ENCODE assay signal across 2 cellular contexts in genomic region chr15:52546031-52546751, GRCh38.
A peak's percentile ranks its signal among the peaks of the same experiment; 100 is the strongest.
TF ChIP-seq lines count a peak whose summit lies in the region.

No MANE protein-coding gene starts in this region.

TF ChIP-seq in GM12891, 5 proteins besides CTCF, POLR2A, EP300 and RAD21:
- TF ChIP-seq POLR2AphosphoS5 (IDR thresholded peaks at IDR 0.05; ENCODE audit: low read depth, low read length) = peak; percentile 74; the same call in 1 of the 2 replicates
- no peak for TF ChIP-seq SPI1 (IDR thresholded peaks at IDR 0.05; ENCODE audit: low read depth, low read length)

TF ChIP-seq in HepG2, 621 proteins besides CTCF, POLR2A, EP300 and RAD21:
- TF ChIP-seq RBM22 (optimal IDR thresholded peaks at IDR 0.05; ENCODE audit: low read length) (peak; percentile 82), GABPB1 (CRISPR knock-in tag; IDR thresholded peaks at IDR 0.05) (no peak), PAF1 (CRISPR knock-in tag; IDR thresholded peaks at IDR 0.05) (0 out of 2 replicates have a peak, but pooled peaks have one; percentile 44), ZNF776 (CRISPR knock-in tag; IDR thresholded peaks at IDR 0.05) (peak; percentile 41; the same call in 1 of the 2 replicates), POLR2G (IDR thresholded peaks at IDR 0.05; ENCODE audit: low read depth, low read length) (peak; percentile 57), HIVEP1 (CRISPR knock-in tag; IDR thresholded peaks at IDR 0.05) (0 out of 2 replicates have a peak, but pooled peaks have one; percentile 25), ZFP91 (CRISPR knock-in tag; IDR thresholded peaks at IDR 0.05; ENCODE audit: borderline replicate concordance) (0 out of 2 replicates have a peak, but pooled peaks have one; percentile 26), AGO2 (optimal IDR thresholded peaks at IDR 0.05; ENCODE audit: low read depth, low read length) (peak; percentile 90), ZNF225 (CRISPR knock-in tag; IDR thresholded peaks at IDR 0.05) (0 out of 2 replicates have a peak, but pooled peaks have one; percentile 23), SSRP1 (CRISPR knock-in tag; IDR thresholded peaks at IDR 0.05) (peak; percentile 40; the same call in 1 of the 2 replicates), TAF1 (CRISPR knock-in tag; IDR thresholded peaks at IDR 0.05) (no peak), ZNF451 (CRISPR knock-in tag; IDR thresholded peaks at IDR 0.05) (no peak), GATA4 (IDR thresholded peaks at IDR 0.05; ENCODE audit: borderline replicate concordance, low read depth) (0 out of 2 replicates have a peak, but pooled peaks have one; percentile 24), MXD1 (CRISPR knock-in tag; IDR thresholded peaks at IDR 0.05) (0 out of 2 replicates have a peak, but pooled peaks have one; percentile 35), YY1 (IDR thresholded peaks at IDR 0.05; ENCODE audit: insufficient read depth, insufficient replicate concordance, low read depth, low read length) (peak; percentile 16), AKNA (CRISPR knock-in tag; IDR thresholded peaks at IDR 0.05; ENCODE audit: borderline replicate concordance) (no peak), ZNF597 (CRISPR knock-in tag; IDR thresholded peaks at IDR 0.05) (no peak), POLR2AphosphoS5 (IDR thresholded peaks at IDR 0.05; ENCODE audit: low read depth, low read length) (peak; percentile 21; the same call in 1 of the 2 replicates), AHR (CRISPR knock-in tag; IDR thresholded peaks at IDR 0.05) (0 out of 2 replicates have a peak, but pooled peaks have one; percentile 18), NONO (IDR thresholded peaks at IDR 0.05) (no peak), NONO (CRISPR knock-in tag; conservative IDR thresholded peaks at IDR 0.05) (0 out of 2 replicates have a peak, but pooled peaks have one; percentile 22), KDM2A (CRISPR knock-in tag; IDR thresholded peaks at IDR 0.05; ENCODE audit: borderline replicate concordance, low read depth) (0 out of 2 replicates have a peak, but pooled peaks have one; percentile 45), NFKB2 (CRISPR knock-in tag; IDR thresholded peaks at IDR 0.05; ENCODE audit: borderline replicate concordance) (0 out of 2 replicates have a peak, but pooled peaks have one; percentile 33), GRHL1 (CRISPR knock-in tag; conservative IDR thresholded peaks at IDR 0.05) (no peak), ZNF138 (CRISPR knock-in tag; IDR thresholded peaks at IDR 0.05; ENCODE audit: low read depth) (no peak), SKI (IDR thresholded peaks at IDR 0.05; ENCODE audit: partially characterized antibody) (no peak), POLR2AphosphoS2 (IDR thresholded peaks at IDR 0.05; ENCODE audit: low read depth, low read length) (peak; percentile 86), SALL1 (CRISPR knock-in tag; IDR thresholded peaks at IDR 0.05) (peak; percentile 14; the same call in 1 of the 2 replicates), CAMTA2 (CRISPR knock-in tag; IDR thresholded peaks at IDR 0.05; ENCODE audit: borderline replicate concordance) (0 out of 2 replicates have a peak, but pooled peaks have one; percentile 30), ZNF335 (CRISPR knock-in tag; IDR thresholded peaks at IDR 0.05) (no peak), ZNF737 (CRISPR knock-in tag; IDR thresholded peaks at IDR 0.05; ENCODE audit: borderline replicate concordance) (0 out of 2 replicates have a peak, but pooled peaks have one; percentile 39)
